1 cellular context compared by ENCODE assay signal in the genomic region with DNA sequence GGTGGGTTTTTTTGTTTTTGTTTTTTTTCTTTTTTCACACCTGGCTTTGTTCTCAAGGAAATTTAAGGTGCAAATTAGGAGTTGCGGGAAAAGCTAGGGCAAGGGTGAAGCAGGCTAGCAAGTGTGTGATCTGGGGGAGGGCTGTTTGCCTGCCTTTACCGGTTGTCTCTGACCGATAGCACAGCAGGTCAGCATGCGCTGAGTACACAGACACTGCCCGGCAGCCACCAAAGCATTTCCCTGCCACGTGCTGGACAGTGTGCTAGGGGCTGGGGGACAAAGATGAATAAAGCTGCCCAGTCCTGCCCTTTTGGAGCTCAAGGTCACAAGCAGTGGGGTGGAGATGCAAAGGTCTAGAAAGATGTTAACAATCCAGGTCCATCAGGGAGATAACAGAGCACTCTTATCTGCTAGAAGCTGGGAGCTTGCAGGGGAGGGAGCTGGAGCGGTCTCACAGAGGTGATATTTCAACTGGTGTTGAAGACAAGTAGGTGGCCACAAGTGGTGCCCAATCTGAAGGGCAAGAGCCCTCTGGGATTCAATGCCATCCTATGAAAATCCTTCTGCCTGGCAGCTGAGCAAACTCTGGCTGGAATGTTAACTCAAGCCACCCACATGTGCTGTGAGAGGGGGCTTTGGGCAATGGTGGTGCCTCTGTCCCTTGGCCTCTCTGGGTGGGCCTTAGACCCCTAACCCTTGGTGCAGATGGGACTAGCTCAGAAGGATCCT.
TF ChIP-seq lines count a peak whose summit lies in the region.

No MANE protein-coding gene starts in this region.

TF ChIP-seq in K562, 482 proteins besides CTCF, POLR2A, EP300 and RAD21 (continued from another document and continues in another):
- TF ChIP-seq, protein P1, sequence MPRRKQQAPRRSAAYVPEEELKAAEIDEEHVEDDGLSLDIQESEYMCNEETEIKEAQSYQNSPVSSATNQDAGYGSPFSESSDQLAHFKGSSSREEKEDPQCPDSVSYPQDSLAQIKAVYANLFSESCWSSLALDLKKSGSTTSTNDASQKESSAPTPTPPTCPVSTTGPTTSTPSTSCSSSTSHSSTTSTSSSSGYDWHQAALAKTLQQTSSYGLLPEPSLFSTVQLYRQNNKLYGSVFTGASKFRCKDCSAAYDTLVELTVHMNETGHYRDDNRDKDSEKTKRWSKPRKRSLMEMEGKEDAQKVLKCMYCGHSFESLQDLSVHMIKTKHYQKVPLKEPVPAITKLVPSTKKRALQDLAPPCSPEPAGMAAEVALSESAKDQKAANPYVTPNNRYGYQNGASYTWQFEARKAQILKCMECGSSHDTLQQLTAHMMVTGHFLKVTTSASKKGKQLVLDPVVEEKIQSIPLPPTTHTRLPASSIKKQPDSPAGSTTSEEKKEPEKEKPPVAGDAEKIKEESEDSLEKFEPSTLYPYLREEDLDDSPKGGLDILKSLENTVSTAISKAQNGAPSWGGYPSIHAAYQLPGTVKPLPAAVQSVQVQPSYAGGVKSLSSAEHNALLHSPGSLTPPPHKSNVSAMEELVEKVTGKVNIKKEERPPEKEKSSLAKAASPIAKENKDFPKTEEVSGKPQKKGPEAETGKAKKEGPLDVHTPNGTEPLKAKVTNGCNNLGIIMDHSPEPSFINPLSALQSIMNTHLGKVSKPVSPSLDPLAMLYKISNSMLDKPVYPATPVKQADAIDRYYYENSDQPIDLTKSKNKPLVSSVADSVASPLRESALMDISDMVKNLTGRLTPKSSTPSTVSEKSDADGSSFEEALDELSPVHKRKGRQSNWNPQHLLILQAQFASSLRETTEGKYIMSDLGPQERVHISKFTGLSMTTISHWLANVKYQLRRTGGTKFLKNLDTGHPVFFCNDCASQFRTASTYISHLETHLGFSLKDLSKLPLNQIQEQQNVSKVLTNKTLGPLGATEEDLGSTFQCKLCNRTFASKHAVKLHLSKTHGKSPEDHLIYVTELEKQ (CRISPR knock-in tag; IDR thresholded peaks at IDR 0.05), result no peak
- TF ChIP-seq FOXA3 (CRISPR knock-in tag; conservative IDR thresholded peaks at IDR 0.05 in 1 of 2, IDR thresholded peaks at IDR 0.05 in 1 of 2) (peak; percentile 72 to 88; a peak in 3 of 4 replicates), NFATC3 (IDR thresholded peaks at IDR 0.05) (no peak), ZFX (CRISPR knock-in tag; IDR thresholded peaks at IDR 0.05) (no peak), U2AF2 (optimal IDR thresholded peaks at IDR 0.05; ENCODE audit: low read depth, low read length) (no peak), NFRKB (IDR thresholded peaks at IDR 0.05; ENCODE audit: low read depth) (no peak), PRMT5 (CRISPR knock-in tag; IDR thresholded peaks at IDR 0.05) (no peak), POLR2AphosphoS5 (IDR thresholded peaks at IDR 0.05; ENCODE audit: control insufficient read depth, insufficient read depth, low read depth, low read length) (no peak), SIN3B (IDR thresholded peaks at IDR 0.05; ENCODE audit: low read depth) (no peak), ZKSCAN3 (CRISPR knock-in tag; IDR thresholded peaks at IDR 0.05) (no peak), PHF8 (IDR thresholded peaks at IDR 0.05; ENCODE audit: borderline replicate concordance, low read length) (no peak), EHMT2 (IDR thresholded peaks at IDR 0.05) (no peak), ZNF79 (CRISPR knock-in tag; IDR thresholded peaks at IDR 0.05; ENCODE audit: low read depth) (no peak), FOXK2 (conservative IDR thresholded peaks at IDR 0.05 in 1 of 2, IDR thresholded peaks at IDR 0.05 in 1 of 2; ENCODE audit: low read depth in 2 of 2) (peak; percentile 41 to 70; a peak in 3 of 4 replicates), MECOM (CRISPR knock-in tag; IDR thresholded peaks at IDR 0.05) (no peak; the same call in 1 of the 2 replicates), OTX1 (CRISPR knock-in tag; IDR thresholded peaks at IDR 0.05) (no peak), SMARCB1 (IDR thresholded peaks at IDR 0.05; ENCODE audit: insufficient read length, low read depth) (no peak), CHCHD3 (CRISPR knock-in tag; IDR thresholded peaks at IDR 0.05) (no peak), SLC30A9 (CRISPR knock-in tag; IDR thresholded peaks at IDR 0.05) (no peak), NCOA2 (IDR thresholded peaks at IDR 0.05; ENCODE audit: partially characterized antibody in 2 of 2) (no peak), NR1H2 (CRISPR knock-in tag; IDR thresholded peaks at IDR 0.05) (no peak), MEF2A (IDR thresholded peaks at IDR 0.05; ENCODE audit: control insufficient read depth, low read depth, low read length) (no peak)
- TF ChIP-seq, protein P2, sequence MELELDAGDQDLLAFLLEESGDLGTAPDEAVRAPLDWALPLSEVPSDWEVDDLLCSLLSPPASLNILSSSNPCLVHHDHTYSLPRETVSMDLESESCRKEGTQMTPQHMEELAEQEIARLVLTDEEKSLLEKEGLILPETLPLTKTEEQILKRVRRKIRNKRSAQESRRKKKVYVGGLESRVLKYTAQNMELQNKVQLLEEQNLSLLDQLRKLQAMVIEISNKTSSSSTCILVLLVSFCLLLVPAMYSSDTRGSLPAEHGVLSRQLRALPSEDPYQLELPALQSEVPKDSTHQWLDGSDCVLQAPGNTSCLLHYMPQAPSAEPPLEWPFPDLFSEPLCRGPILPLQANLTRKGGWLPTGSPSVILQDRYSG (tag; conservative IDR thresholded peaks at IDR 0.05; ENCODE audit: low read depth), result no peak
- TF ChIP-seq, protein P3, sequence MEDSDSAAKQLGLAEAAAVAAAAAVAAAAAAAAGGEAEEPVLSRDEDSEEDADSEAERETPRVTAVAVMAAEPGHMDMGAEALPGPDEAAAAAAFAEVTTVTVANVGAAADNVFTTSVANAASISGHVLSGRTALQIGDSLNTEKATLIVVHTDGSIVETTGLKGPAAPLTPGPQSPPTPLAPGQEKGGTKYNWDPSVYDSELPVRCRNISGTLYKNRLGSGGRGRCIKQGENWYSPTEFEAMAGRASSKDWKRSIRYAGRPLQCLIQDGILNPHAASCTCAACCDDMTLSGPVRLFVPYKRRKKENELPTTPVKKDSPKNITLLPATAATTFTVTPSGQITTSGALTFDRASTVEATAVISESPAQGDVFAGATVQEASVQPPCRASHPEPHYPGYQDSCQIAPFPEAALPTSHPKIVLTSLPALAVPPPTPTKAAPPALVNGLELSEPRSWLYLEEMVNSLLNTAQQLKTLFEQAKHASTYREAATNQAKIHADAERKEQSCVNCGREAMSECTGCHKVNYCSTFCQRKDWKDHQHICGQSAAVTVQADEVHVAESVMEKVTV (CRISPR knock-in tag; IDR thresholded peaks at IDR 0.05), result 0 out of 2 replicates have a peak, but pooled peaks have one; percentile 4
- TF ChIP-seq, protein P4, sequence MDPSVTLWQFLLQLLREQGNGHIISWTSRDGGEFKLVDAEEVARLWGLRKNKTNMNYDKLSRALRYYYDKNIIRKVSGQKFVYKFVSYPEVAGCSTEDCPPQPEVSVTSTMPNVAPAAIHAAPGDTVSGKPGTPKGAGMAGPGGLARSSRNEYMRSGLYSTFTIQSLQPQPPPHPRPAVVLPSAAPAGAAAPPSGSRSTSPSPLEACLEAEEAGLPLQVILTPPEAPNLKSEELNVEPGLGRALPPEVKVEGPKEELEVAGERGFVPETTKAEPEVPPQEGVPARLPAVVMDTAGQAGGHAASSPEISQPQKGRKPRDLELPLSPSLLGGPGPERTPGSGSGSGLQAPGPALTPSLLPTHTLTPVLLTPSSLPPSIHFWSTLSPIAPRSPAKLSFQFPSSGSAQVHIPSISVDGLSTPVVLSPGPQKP (CRISPR knock-in tag; IDR thresholded peaks at IDR 0.05), result no peak
- TF ChIP-seq, protein P5, sequence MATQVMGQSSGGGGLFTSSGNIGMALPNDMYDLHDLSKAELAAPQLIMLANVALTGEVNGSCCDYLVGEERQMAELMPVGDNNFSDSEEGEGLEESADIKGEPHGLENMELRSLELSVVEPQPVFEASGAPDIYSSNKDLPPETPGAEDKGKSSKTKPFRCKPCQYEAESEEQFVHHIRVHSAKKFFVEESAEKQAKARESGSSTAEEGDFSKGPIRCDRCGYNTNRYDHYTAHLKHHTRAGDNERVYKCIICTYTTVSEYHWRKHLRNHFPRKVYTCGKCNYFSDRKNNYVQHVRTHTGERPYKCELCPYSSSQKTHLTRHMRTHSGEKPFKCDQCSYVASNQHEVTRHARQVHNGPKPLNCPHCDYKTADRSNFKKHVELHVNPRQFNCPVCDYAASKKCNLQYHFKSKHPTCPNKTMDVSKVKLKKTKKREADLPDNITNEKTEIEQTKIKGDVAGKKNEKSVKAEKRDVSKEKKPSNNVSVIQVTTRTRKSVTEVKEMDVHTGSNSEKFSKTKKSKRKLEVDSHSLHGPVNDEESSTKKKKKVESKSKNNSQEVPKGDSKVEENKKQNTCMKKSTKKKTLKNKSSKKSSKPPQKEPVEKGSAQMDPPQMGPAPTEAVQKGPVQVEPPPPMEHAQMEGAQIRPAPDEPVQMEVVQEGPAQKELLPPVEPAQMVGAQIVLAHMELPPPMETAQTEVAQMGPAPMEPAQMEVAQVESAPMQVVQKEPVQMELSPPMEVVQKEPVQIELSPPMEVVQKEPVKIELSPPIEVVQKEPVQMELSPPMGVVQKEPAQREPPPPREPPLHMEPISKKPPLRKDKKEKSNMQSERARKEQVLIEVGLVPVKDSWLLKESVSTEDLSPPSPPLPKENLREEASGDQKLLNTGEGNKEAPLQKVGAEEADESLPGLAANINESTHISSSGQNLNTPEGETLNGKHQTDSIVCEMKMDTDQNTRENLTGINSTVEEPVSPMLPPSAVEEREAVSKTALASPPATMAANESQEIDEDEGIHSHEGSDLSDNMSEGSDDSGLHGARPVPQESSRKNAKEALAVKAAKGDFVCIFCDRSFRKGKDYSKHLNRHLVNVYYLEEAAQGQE (CRISPR knock-in tag; IDR thresholded peaks at IDR 0.05; ENCODE audit: low read depth), result no peak
- TF ChIP-seq, protein P6, sequence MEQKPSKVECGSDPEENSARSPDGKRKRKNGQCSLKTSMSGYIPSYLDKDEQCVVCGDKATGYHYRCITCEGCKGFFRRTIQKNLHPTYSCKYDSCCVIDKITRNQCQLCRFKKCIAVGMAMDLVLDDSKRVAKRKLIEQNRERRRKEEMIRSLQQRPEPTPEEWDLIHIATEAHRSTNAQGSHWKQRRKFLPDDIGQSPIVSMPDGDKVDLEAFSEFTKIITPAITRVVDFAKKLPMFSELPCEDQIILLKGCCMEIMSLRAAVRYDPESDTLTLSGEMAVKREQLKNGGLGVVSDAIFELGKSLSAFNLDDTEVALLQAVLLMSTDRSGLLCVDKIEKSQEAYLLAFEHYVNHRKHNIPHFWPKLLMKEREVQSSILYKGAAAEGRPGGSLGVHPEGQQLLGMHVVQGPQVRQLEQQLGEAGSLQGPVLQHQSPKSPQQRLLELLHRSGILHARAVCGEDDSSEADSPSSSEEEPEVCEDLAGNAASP (IDR thresholded peaks at IDR 0.05), result no peak
- TF ChIP-seq, protein P7, sequence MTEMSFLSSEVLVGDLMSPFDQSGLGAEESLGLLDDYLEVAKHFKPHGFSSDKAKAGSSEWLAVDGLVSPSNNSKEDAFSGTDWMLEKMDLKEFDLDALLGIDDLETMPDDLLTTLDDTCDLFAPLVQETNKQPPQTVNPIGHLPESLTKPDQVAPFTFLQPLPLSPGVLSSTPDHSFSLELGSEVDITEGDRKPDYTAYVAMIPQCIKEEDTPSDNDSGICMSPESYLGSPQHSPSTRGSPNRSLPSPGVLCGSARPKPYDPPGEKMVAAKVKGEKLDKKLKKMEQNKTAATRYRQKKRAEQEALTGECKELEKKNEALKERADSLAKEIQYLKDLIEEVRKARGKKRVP (CRISPR knock-in tag; IDR thresholded peaks at IDR 0.05), result no peak
- TF ChIP-seq, protein P8, sequence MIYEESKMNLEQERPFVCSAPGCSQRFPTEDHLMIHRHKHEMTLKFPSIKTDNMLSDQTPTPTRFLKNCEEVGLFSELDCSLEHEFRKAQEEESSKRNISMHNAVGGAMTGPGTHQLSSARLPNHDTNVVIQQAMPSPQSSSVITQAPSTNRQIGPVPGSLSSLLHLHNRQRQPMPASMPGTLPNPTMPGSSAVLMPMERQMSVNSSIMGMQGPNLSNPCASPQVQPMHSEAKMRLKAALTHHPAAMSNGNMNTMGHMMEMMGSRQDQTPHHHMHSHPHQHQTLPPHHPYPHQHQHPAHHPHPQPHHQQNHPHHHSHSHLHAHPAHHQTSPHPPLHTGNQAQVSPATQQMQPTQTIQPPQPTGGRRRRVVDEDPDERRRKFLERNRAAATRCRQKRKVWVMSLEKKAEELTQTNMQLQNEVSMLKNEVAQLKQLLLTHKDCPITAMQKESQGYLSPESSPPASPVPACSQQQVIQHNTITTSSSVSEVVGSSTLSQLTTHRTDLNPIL (CRISPR knock-in tag; IDR thresholded peaks at IDR 0.05), result no peak
- TF ChIP-seq, protein P9, sequence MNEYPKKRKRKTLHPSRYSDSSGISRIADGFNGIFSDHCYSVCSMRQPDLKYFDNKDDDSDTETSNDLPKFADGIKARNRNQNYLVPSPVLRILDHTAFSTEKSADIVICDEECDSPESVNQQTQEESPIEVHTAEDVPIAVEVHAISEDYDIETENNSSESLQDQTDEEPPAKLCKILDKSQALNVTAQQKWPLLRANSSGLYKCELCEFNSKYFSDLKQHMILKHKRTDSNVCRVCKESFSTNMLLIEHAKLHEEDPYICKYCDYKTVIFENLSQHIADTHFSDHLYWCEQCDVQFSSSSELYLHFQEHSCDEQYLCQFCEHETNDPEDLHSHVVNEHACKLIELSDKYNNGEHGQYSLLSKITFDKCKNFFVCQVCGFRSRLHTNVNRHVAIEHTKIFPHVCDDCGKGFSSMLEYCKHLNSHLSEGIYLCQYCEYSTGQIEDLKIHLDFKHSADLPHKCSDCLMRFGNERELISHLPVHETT (CRISPR knock-in tag; conservative IDR thresholded peaks at IDR 0.05 in 1 of 2, IDR thresholded peaks at IDR 0.05 in 1 of 2), result 0 out of 4 replicates have a peak, but pooled peaks of 1 of the 2 experiments have one; percentile 41
- TF ChIP-seq, protein P10, sequence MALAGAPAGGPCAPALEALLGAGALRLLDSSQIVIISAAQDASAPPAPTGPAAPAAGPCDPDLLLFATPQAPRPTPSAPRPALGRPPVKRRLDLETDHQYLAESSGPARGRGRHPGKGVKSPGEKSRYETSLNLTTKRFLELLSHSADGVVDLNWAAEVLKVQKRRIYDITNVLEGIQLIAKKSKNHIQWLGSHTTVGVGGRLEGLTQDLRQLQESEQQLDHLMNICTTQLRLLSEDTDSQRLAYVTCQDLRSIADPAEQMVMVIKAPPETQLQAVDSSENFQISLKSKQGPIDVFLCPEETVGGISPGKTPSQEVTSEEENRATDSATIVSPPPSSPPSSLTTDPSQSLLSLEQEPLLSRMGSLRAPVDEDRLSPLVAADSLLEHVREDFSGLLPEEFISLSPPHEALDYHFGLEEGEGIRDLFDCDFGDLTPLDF (CRISPR knock-in tag; IDR thresholded peaks at IDR 0.05), result no peak
- TF ChIP-seq, protein P11, sequence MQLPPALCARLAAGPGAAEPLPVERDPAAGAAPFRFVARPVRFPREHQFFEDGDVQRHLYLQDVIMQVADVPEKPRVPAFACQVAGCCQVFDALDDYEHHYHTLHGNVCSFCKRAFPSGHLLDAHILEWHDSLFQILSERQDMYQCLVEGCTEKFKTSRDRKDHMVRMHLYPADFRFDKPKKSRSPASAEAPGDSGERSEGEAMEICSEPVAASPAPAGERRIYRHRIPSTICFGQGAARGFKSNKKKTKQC (CRISPR knock-in tag; IDR thresholded peaks at IDR 0.05), result no peak
- TF ChIP-seq, protein P12, sequence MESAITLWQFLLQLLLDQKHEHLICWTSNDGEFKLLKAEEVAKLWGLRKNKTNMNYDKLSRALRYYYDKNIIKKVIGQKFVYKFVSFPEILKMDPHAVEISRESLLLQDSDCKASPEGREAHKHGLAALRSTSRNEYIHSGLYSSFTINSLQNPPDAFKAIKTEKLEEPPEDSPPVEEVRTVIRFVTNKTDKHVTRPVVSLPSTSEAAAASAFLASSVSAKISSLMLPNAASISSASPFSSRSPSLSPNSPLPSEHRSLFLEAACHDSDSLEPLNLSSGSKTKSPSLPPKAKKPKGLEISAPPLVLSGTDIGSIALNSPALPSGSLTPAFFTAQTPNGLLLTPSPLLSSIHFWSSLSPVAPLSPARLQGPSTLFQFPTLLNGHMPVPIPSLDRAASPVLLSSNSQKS (CRISPR knock-in tag; IDR thresholded peaks at IDR 0.05), result no peak
